18 cellular contexts compared by ENCODE assay signal in genomic region chr7:111679944-111680343, GRCh38.
DNase-seq lines count a peak whose midpoint lies in the region; ATAC-seq, FAIRE-seq and TF ChIP-seq lines count a peak whose summit lies in the region.
"Had no signal": no experiment of that assay in that cellular context is flagged by ENCODE, and none has a peak within 500 bp of the region (broad histone marks: within the 10 kb centered on the region; RNA-seq: fewer than 3 reads in every experiment).

No MANE protein-coding gene starts in this region.

- H3K27me3 ChIP-seq in PC-3 (ENCODE audit: low read length) (no peaks in the 10 kb centered on the region), endothelial cell of umbilical vein (ENCODE audit: control insufficient read depth in 2 of 2, insufficient read depth in 2 of 2, low read length in 2 of 2) (peaks cover 0 to 2% of the 10 kb centered on the region in 2 experiments), trophoblast cell (ENCODE audit: insufficient read depth, low read length) (no peaks in the 10 kb centered on the region)

- FAIRE-seq in endothelial cell of umbilical vein (lab: Jason Lieb, UNC): no peak
- FAIRE-seq: GM12891, GM18507, H1 had no signal

- no peak overlapping the region for H3K4me2 ChIP-seq in PC-3 (ENCODE audit: low read length)
- H3K4me2 ChIP-seq in endothelial cell of umbilical vein (ENCODE audit: insufficient read depth, low read length): no peak overlapping the region
- H3K4me2 ChIP-seq in trophoblast cell (ENCODE audit: low read length): no peak overlapping the region

- no peaks in the 10 kb centered on the region for H3K79me1 ChIP-seq in trophoblast cell (ENCODE audit: low read length)

- H2BK5ac ChIP-seq in trophoblast cell (ENCODE audit: low read depth, low read length, poor library complexity): no peak overlapping the region

- no peaks in the 10 kb centered on the region for H3K9me1 ChIP-seq in endothelial cell of umbilical vein (replicated peaks; ENCODE audit: control insufficient read depth, extremely low read depth, insufficient read depth, low read length)

- CTCF ChIA-PET in PC-3 (lab: Charles Lee) (no interaction called here), endothelial cell of umbilical vein (lab: Charles Lee) (interaction anchor here (0.9 kb wide), 1 partner anchor 22 kb away, joined by 3 read pairs; no protein-coding TSS in a partner anchor)

- H4K8ac ChIP-seq in trophoblast cell (ENCODE audit: low read depth, low read length): no peak overlapping the region

- TF ChIP-seq CTCF in PC-3 (conservative IDR thresholded peaks at IDR 0.05; ENCODE audit: low read depth, low read length): no peak
- TF ChIP-seq CTCF in endothelial cell of umbilical vein (IDR thresholded peaks at IDR 0.05; ENCODE audit: extremely low read depth in 1 of 2, insufficient read depth in 1 of 2, low read depth in 1 of 2, low read length in 2 of 2): no peak

- H3K4ac ChIP-seq in trophoblast cell (ENCODE audit: low read depth, low read length): no peak overlapping the region

- no peak overlapping the region for H4K12ac ChIP-seq in trophoblast cell (ENCODE audit: low read depth, low read length)

- H3K23ac ChIP-seq in trophoblast cell (ENCODE audit: low read length): no peak overlapping the region

- peak; percentile 40 for DNase-seq in M059J (ENCODE audit: low read depth)
- peak; percentile 25 for DNase-seq in PC-3
- no peak for DNase-seq in endothelial cell of umbilical vein (ENCODE audit: low read depth, low spot score)
- peak; percentile 60 to 83 for DNase-seq in trophoblast cell
- no peak for DNase-seq in activated CD4-positive, alpha-beta T cell treated with anti-CD3 and anti-CD28 coated beads, Interleukin-2, amount 50 U/mL, for 48 hours
- DNase-seq: C1 segment of cervical spinal cord; Calu3; CD4-positive, alpha-beta memory T cell; COR-L47; DMS53; DMS79 treated with DMSO at 0.1 percent for 48 hours; GF-D8; H7; HCEC 1CT had no signal

- H3K14ac ChIP-seq in trophoblast cell (ENCODE audit: low read length): no peak overlapping the region

- no peaks in the 10 kb centered on the region for H3F3A ChIP-seq in PC-3 (ENCODE audit: low read length, unreplicated experiment)

- H3K18ac ChIP-seq in trophoblast cell (ENCODE audit: low read length): no peak overlapping the region

- H3K9me3 ChIP-seq in PC-3 (ENCODE audit: low read length) (no peaks in the 10 kb centered on the region), endothelial cell of umbilical vein (replicated peaks; ENCODE audit: control insufficient read depth, insufficient read depth, low read length) (no peaks in the 10 kb centered on the region), trophoblast cell (ENCODE audit: insufficient read depth, low read depth, low read length) (no peaks in the 10 kb centered on the region)

- H4K91ac ChIP-seq in trophoblast cell (ENCODE audit: low read depth, low read length): no peak overlapping the region

- H3K79me2 ChIP-seq in PC-3 (ENCODE audit: low read length) (no peaks in the 10 kb centered on the region), endothelial cell of umbilical vein (ENCODE audit: control insufficient read depth, insufficient read depth, low read length) (no peaks in the 10 kb centered on the region), trophoblast cell (ENCODE audit: control insufficient read depth, insufficient read depth, low read length, poor library complexity) (no peaks in the 10 kb centered on the region)

- intact Hi-C loops in PC-3 (cut with micrococcal nuclease): no loop called here
- intact Hi-C loops in endothelial cell of umbilical vein (cut with micrococcal nuclease): no loop called here

- H3K9me2 ChIP-seq in PC-3 (replicated peaks; ENCODE audit: low read length): no peaks in the 10 kb centered on the region

- peaks cover 25% of the 10 kb centered on the region for H3K4me1 ChIP-seq in PC-3 (ENCODE audit: insufficient read depth, low read length)
- peaks cover 2% of the 10 kb centered on the region for H3K4me1 ChIP-seq in endothelial cell of umbilical vein (ENCODE audit: control insufficient read depth, extremely low read depth, insufficient read depth, low read length)
- peaks cover 2% of the 10 kb centered on the region in 2 experiments for H3K4me1 ChIP-seq in trophoblast cell (ENCODE audit: control insufficient read depth in 1 of 2, insufficient read depth in 2 of 2, low read length in 2 of 2)

- no peak overlapping the region for H2BK12ac ChIP-seq in trophoblast cell (ENCODE audit: low read length)

- dilution Hi-C loops in endothelial cell of umbilical vein (cut with MboI; ENCODE audit: extremely low pct_ligation_motif_present, low sequenced_read_pairs): no loop called here

- H3K4me3 ChIP-seq in PC-3 (ENCODE audit: low read length) (no peak overlapping the region), endothelial cell of umbilical vein (replicated peaks in 1 of 3; ENCODE audit: insufficient read depth in 1 of 3, low read depth in 1 of 3, low read length in 3 of 3) (no peak overlapping the region), trophoblast cell (ENCODE audit: low read depth, low read length) (no peak overlapping the region)

- H2AFZ ChIP-seq in PC-3 (ENCODE audit: low read length): no peak overlapping the region
- no peak overlapping the region for H2AFZ ChIP-seq in endothelial cell of umbilical vein (ENCODE audit: low read depth, low read length)
- no peak overlapping the region for H2AFZ ChIP-seq in trophoblast cell (ENCODE audit: insufficient read depth, low read length, poor library complexity)

- no CpG with 5 or more reads among the region's 2 CpGs for WGBS in trophoblast cell (ENCODE audit: extremely low coverage, insufficient coverage, insufficient read length)

- no peak for TF ChIP-seq POLR2A in endothelial cell of umbilical vein (IDR thresholded peaks at IDR 0.05; ENCODE audit: low read depth, low read length)

- H3K36me3 ChIP-seq in PC-3 (ENCODE audit: low read depth, low read length): no peaks in the 10 kb centered on the region
- no peaks in the 10 kb centered on the region for H3K36me3 ChIP-seq in endothelial cell of umbilical vein (ENCODE audit: control insufficient read depth in 2 of 2, extremely low read depth in 1 of 2, insufficient read depth in 2 of 2, low read length in 2 of 2)
- H3K36me3 ChIP-seq in trophoblast cell (ENCODE audit: control insufficient read depth in 1 of 2, insufficient read depth in 2 of 2, low read length in 2 of 2): no peaks in the 10 kb centered on the region

- POLR2A ChIA-PET in PC-3 (lab: Charles Lee; ENCODE audit: unreplicated experiment) (no interaction called here), endothelial cell of umbilical vein (lab: Charles Lee) (no interaction called here)

- no peak overlapping the region for H3K9ac ChIP-seq in PC-3 (ENCODE audit: low read length)
- no peak overlapping the region for H3K9ac ChIP-seq in endothelial cell of umbilical vein (replicated peaks; ENCODE audit: extremely low read depth, insufficient read depth, low read length)
- H3K9ac ChIP-seq in trophoblast cell (ENCODE audit: low read length): no peak overlapping the region

- no peak overlapping the region for H2AK5ac ChIP-seq in trophoblast cell (ENCODE audit: low read length)

- no peak overlapping the region for H3K27ac ChIP-seq in PC-3 (ENCODE audit: low read length)
- H3K27ac ChIP-seq in endothelial cell of umbilical vein (ENCODE audit: insufficient read depth, low read depth, low read length): no peak overlapping the region
- no peak overlapping the region for H3K27ac ChIP-seq in trophoblast cell (ENCODE audit: low read depth, low read length)

- H2BK120ac ChIP-seq in trophoblast cell (ENCODE audit: insufficient read depth, low read length, poor library complexity): no peak overlapping the region

- no peak for ATAC-seq in PC-3
- ATAC-seq in HG02885 (IDR thresholded peaks at IDR 0.05; ENCODE audit: poor library complexity, unreplicated experiment): no peak

- H4K20me1 ChIP-seq in PC-3 (ENCODE audit: low read length) (no peaks in the 10 kb centered on the region), endothelial cell of umbilical vein (replicated peaks; ENCODE audit: control insufficient read depth, extremely low read depth, insufficient read depth, low read length) (no peaks in the 10 kb centered on the region)

- BruUV-seq in PC-3 (replicated peaks; lab: Mats Ljungman, UMichigan) (no TSS peak), endothelial cell of umbilical vein (replicated peaks; lab: Mats Ljungman, UMichigan) (no TSS peak)

TF ChIP-seq in endothelial cell of umbilical vein, 7 proteins besides CTCF, POLR2A, EP300 and RAD21:
- TF ChIP-seq JUN (IDR thresholded peaks at IDR 0.05; ENCODE audit: borderline replicate concordance, insufficient read depth, insufficient read length, low read depth): no peak
- TF ChIP-seq, protein P1, sequence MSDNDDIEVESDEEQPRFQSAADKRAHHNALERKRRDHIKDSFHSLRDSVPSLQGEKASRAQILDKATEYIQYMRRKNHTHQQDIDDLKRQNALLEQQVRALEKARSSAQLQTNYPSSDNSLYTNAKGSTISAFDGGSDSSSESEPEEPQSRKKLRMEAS (IDR thresholded peaks at IDR 0.05; ENCODE audit: insufficient read depth, insufficient read length): no peak
- no peak for TF ChIP-seq EZH2 (IDR thresholded peaks at IDR 0.05; ENCODE audit: borderline replicate concordance, low read depth, low read length, severe bottlenecking)
- no peak for TF ChIP-seq MYC (IDR thresholded peaks at IDR 0.05; ENCODE audit: low read depth, low read length)
- peak; percentile 91 for TF ChIP-seq GATA2 (IDR thresholded peaks at IDR 0.05; ENCODE audit: insufficient read depth, insufficient read length, low read depth, low read length)
- no peak for TF ChIP-seq FOS (IDR thresholded peaks at IDR 0.05; ENCODE audit: borderline replicate concordance, insufficient read depth, low read length)
- TF ChIP-seq POLR2AphosphoS5 (IDR thresholded peaks at IDR 0.05; ENCODE audit: insufficient read depth, low read depth, low read length): no peak

Comparison
In these comparisons a context has a peak if more than half of its experiments do, and no peak if none do; other contexts are left out.
1. DNase-seq: peak in M059J (single experiment), PC-3 (single experiment) and trophoblast cell (2 of 2); none in endothelial cell of umbilical vein (single experiment) and activated CD4-positive, alpha-beta T cell treated with anti-CD3 and anti-CD28 coated beads, Interleukin-2, amount 50 U/mL, for 48 hours (0 of 2).